9 cellular contexts compared by ENCODE assay signal in the genomic region with DNA sequence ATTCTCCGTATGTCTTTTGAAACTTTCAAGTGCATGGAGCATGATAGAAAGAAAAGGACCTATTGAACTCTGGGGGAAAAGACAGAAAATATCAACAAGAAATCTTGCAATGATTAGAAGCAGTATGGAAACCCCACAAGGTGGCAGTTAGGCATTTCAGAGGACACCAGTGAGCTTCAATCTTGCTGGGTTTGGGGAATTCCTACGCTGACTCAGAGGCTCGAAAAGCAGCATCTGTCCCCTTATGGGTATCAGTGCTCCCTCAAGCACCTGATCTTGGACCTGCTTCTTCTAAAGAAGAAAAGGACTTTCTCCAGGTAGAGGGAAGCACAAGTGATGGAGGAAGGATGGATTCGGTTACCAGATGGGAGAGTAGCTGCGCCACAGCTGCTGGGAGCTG. TPM values are rescaled to one million over a fixed set of nuclear protein-coding genes. Genes with fewer than 3 reads are reported as not detected.
"Had no signal": no experiment of that assay in that cellular context is flagged by ENCODE, and none has a peak within 500 bp of the region (broad histone marks: within the 10 kb centered on the region; RNA-seq: fewer than 3 reads in every experiment).

No MANE protein-coding gene starts in this region.

RNA-seq across cellular contexts. Expression of gene DEFB131A, which starts 10.8 kb away (rescaled TPM):
- total RNA-seq: HepG2, HT1080, IMR-90, M059J, PC-9, Peyer's patch, Right ventricle myocardium inferior, RPMI7951, SJCRH30 had no signal
